In the genomic region with DNA sequence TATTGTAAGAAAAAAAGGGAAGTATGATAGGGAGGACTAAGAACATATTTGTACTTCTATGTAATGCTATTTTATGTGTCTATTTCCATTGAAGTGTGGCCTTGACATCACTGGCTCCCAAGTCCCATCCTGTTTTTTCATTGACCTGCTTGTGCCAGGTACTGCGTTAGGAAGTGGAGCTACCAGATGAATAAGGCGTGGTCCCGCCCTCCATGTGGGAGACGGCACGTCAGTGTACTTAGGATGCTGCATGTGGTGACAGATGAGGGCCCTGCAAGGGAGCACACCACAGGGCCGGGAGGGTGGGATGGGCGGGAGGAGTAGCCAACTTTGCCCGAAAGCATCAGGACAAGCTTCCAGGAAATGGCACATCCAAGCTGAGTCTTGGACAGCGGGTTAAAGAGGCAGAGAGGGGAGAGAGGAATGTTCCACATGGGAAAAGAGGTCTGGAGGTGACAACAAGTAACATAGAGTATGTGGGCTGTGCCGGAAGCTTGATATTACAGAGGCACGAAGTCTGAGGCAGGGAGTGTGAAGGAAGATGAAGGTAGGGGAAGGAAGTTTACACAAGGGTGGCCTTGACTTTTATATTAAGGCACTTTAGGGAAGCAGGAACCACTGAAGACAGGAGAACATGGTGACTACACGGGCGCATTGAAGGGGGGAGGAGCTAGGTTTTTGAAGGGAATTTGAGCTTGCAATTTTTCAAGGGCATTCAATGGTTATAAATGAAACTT, we compare ENCODE assay signal across 19 cellular contexts.
DNase-seq lines count a peak whose midpoint lies in the region; TF ChIP-seq lines count a peak whose summit lies in the region.
"Had no signal": no experiment of that assay in that cellular context is flagged by ENCODE, and none has a peak within 500 bp of the region (broad histone marks: within the 10 kb centered on the region; RNA-seq: fewer than 3 reads in every experiment).

No MANE protein-coding gene starts in this region.

- TF ChIP-seq CTCF in chondrocyte (IDR thresholded peaks at IDR 0.05) (no peak), neutrophil (IDR thresholded peaks at IDR 0.05) (no peak)

- no peaks in the 10 kb centered on the region for H3K36me3 ChIP-seq in neutrophil
- H3K36me3 ChIP-seq: ascending aorta, gastroesophageal sphincter, left lung had no signal

- peaks cover 50% of the 10 kb centered on the region in 2 experiments for H3K4me1 ChIP-seq in neutrophil (ENCODE audit: control insufficient read depth in 1 of 2, insufficient read depth in 1 of 2, low read depth in 1 of 2, low read length in 1 of 2)
- H3K4me1 ChIP-seq: Caco-2 had no signal

- DNase-seq in activated CD4-positive, alpha-beta T cell treated with anti-CD3 and anti-CD28 coated beads, Interleukin-2, amount 10 ng/mL, durations not matched to agents 24 days and 14 days, result no peak
- DNase-seq in activated CD4-positive, alpha-beta T cell treated with anti-CD3 and anti-CD28 coated beads, Interleukin-2, amount 50 U/mL, for 48 hours, result no peak
- DNase-seq in NCI-H69 (lab: John Stamatoyannopoulos, UW) (peak; percentile 85), chondrocyte (ENCODE audit: low spot score) (no peak), amniotic stem cell (lab: John Stamatoyannopoulos, UW) (no peak), NAMALWA (ENCODE audit: low spot score) (no peak)
- no peak for DNase-seq in activated CD4-positive, alpha-beta memory T cell treated with anti-CD3 and anti-CD28 coated beads, Interleukin-2, amount 10 ng/mL, durations not matched to agents 7 days and 5 days
- DNase-seq: ACHN; activated CD8-positive, alpha-beta memory T cell treated with anti-CD3 and anti-CD28 coated beads for 24 hours; activated naive CD4-positive, alpha-beta T cell; Caco-2; GOT3; left lung; SHP77 treated with DMSO at 0.1 percent for 48 hours had no signal

- intact Hi-C loops in activated CD4-positive, alpha-beta T cell treated with anti-CD3 and anti-CD28 coated beads, Interleukin-2, amount 10 ng/mL, durations not matched to agents 24 days and 14 days (cut with micrococcal nuclease), result no loop called here

- CTCF ChIA-PET in activated CD4-positive, alpha-beta memory T cell treated with anti-CD3 and anti-CD28 coated beads, Interleukin-2, amount 10 ng/mL, durations not matched to agents 7 days and 5 days (lab: Charles Lee), result interaction anchor here (0.6 to 3.6 kb wide), 6 partner anchors 9 to 351 kb away, joined by 3 to 49 read pairs (median 14); no protein-coding TSS in a partner anchor

- peaks cover 33% of the 10 kb centered on the region for H3K4me1 Mint-ChIP-seq in activated CD4-positive, alpha-beta T cell treated with anti-CD3 and anti-CD28 coated beads, Interleukin-2, amount 10 ng/mL, durations not matched to agents 24 days and 14 days
- peaks cover 28% of the 10 kb centered on the region for H3K4me1 Mint-ChIP-seq in chondrocyte (ENCODE audit: low read depth)
- peaks cover 17% of the 10 kb centered on the region for H3K4me1 Mint-ChIP-seq in activated CD4-positive, alpha-beta memory T cell treated with anti-CD3 and anti-CD28 coated beads, Interleukin-2, amount 10 ng/mL, durations not matched to agents 7 days and 5 days

- no peaks in the 10 kb centered on the region for H3K9me3 ChIP-seq in neutrophil
- H3K9me3 ChIP-seq: ascending aorta, Caco-2, gastroesophageal sphincter, left lung had no signal

- H3K4me3 ChIP-seq in neutrophil (ENCODE audit: low read depth in 1 of 2, low read length in 1 of 2), result peak overlapping the region in 1 of 2 experiments; percentile 33
- H3K4me3 ChIP-seq: ascending aorta, gastroesophageal sphincter, left lung had no signal

- H3K27me3 Mint-ChIP-seq in activated CD4-positive, alpha-beta T cell treated with anti-CD3 and anti-CD28 coated beads, Interleukin-2, amount 10 ng/mL, durations not matched to agents 24 days and 14 days, result no peaks in the 10 kb centered on the region
- H3K27me3 Mint-ChIP-seq in chondrocyte (ENCODE audit: low read depth), result no peaks in the 10 kb centered on the region
- H3K27me3 Mint-ChIP-seq in activated CD4-positive, alpha-beta memory T cell treated with anti-CD3 and anti-CD28 coated beads, Interleukin-2, amount 10 ng/mL, durations not matched to agents 7 days and 5 days, result no peaks in the 10 kb centered on the region

- no peaks in the 10 kb centered on the region for H3K9me3 Mint-ChIP-seq in activated CD4-positive, alpha-beta T cell treated with anti-CD3 and anti-CD28 coated beads, Interleukin-2, amount 10 ng/mL, durations not matched to agents 24 days and 14 days
- H3K9me3 Mint-ChIP-seq in chondrocyte (ENCODE audit: low read depth), result no peaks in the 10 kb centered on the region
- no peaks in the 10 kb centered on the region for H3K9me3 Mint-ChIP-seq in activated CD4-positive, alpha-beta memory T cell treated with anti-CD3 and anti-CD28 coated beads, Interleukin-2, amount 10 ng/mL, durations not matched to agents 7 days and 5 days

- H3K27me3 ChIP-seq in neutrophil, result no peaks in the 10 kb centered on the region
- H3K27me3 ChIP-seq: ascending aorta, gastroesophageal sphincter, left lung had no signal

- peak overlapping the region; percentile 79 for H3K27ac Mint-ChIP-seq in activated CD4-positive, alpha-beta T cell treated with anti-CD3 and anti-CD28 coated beads, Interleukin-2, amount 10 ng/mL, durations not matched to agents 24 days and 14 days
- peak overlapping the region; percentile 49 for H3K27ac Mint-ChIP-seq in chondrocyte (ENCODE audit: unreplicated experiment)
- no peak overlapping the region for H3K27ac Mint-ChIP-seq in activated CD4-positive, alpha-beta memory T cell treated with anti-CD3 and anti-CD28 coated beads, Interleukin-2, amount 10 ng/mL, durations not matched to agents 7 days and 5 days

- H3K27ac ChIP-seq in neutrophil, result peak overlapping the region; percentile 86
- H3K27ac ChIP-seq: ascending aorta, epithelial cell of prostate, gastroesophageal sphincter, KMS-11 had no signal

- POLR2A ChIA-PET in activated CD4-positive, alpha-beta memory T cell treated with anti-CD3 and anti-CD28 coated beads, Interleukin-2, amount 10 ng/mL, durations not matched to agents 7 days and 5 days (lab: Charles Lee), result no interaction called here

- peak overlapping the region; percentile 28 for H3K4me3 Mint-ChIP-seq in activated CD4-positive, alpha-beta T cell treated with anti-CD3 and anti-CD28 coated beads, Interleukin-2, amount 10 ng/mL, durations not matched to agents 24 days and 14 days
- H3K4me3 Mint-ChIP-seq in chondrocyte (ENCODE audit: unreplicated experiment), result no peak overlapping the region
- H3K4me3 Mint-ChIP-seq in activated CD4-positive, alpha-beta memory T cell treated with anti-CD3 and anti-CD28 coated beads, Interleukin-2, amount 10 ng/mL, durations not matched to agents 7 days and 5 days, result no peak overlapping the region

- H3K36me3 Mint-ChIP-seq in activated CD4-positive, alpha-beta T cell treated with anti-CD3 and anti-CD28 coated beads, Interleukin-2, amount 10 ng/mL, durations not matched to agents 24 days and 14 days (ENCODE audit: low read depth), result peaks cover 18% of the 10 kb centered on the region
- H3K36me3 Mint-ChIP-seq in chondrocyte (ENCODE audit: low read depth), result peaks cover 10% of the 10 kb centered on the region
- no peaks in the 10 kb centered on the region for H3K36me3 Mint-ChIP-seq in activated CD4-positive, alpha-beta memory T cell treated with anti-CD3 and anti-CD28 coated beads, Interleukin-2, amount 10 ng/mL, durations not matched to agents 7 days and 5 days (ENCODE audit: low read depth)
